ENCODE assay signal across 9 cellular contexts in genomic region chr5:41270423-41271251, GRCh38. TPM values are rescaled to one million over a fixed set of nuclear protein-coding genes. Genes with fewer than 3 reads are reported as not detected.
DNase-seq lines count a peak whose midpoint lies in the region; ATAC-seq, FAIRE-seq and TF ChIP-seq lines count a peak whose summit lies in the region.
"Had no signal": no experiment of that assay in that cellular context is flagged by ENCODE, and none has a peak within 500 bp of the region (broad histone marks: within the 10 kb centered on the region; RNA-seq: fewer than 3 reads in every experiment).

No MANE protein-coding gene starts in this region.

- no peak overlapping the region for H2AFZ ChIP-seq in K562 (ENCODE audit: low read depth, low read length)

- H3K4me3 ChIP-seq in A549 = no peak overlapping the region
- H3K4me3 ChIP-seq in K562 = no peak overlapping the region
- no peak overlapping the region for H3K4me3 ChIP-seq in testis

- no peaks in the 10 kb centered on the region for H3K9me3 ChIP-seq in A549
- no peaks in the 10 kb centered on the region for H3K9me3 ChIP-seq in K562 (replicated peaks; ENCODE audit: control insufficient read depth, insufficient read depth, low read depth, low read length)
- H3K9me3 ChIP-seq in testis = no peaks in the 10 kb centered on the region

- H4K20me1 ChIP-seq in K562 (replicated peaks; ENCODE audit: control insufficient read depth, insufficient read depth, low read length) = no peaks in the 10 kb centered on the region

- BruUV-seq in K562 (replicated peaks; lab: Mats Ljungman, UMichigan) = no TSS peak

- H3K36me3 ChIP-seq in K562 (ENCODE audit: control insufficient read depth, insufficient read depth, low read length) (no peaks in the 10 kb centered on the region), testis (ENCODE audit: low read depth, missing control alignments) (no peaks in the 10 kb centered on the region)

- CTCF ChIA-PET in A549 (lab: Yijun Ruan, JAX) = interaction anchor here (0.6 to 4.1 kb wide), 31 partner anchors 10 to 668 kb away, joined by 3 to 28 read pairs (median 3); no protein-coding TSS in a partner anchor
- CTCF ChIA-PET in K562 (lab: Yijun Ruan, JAX; ENCODE audit: low intra/inter-chr PET ratio) = interaction anchor here (1.2 kb wide), 1 partner anchor 574 kb away, joined by 4 read pairs; no protein-coding TSS in a partner anchor

- 42% methylated on average over 2 of the region's 2 CpGs for WGBS in A549 (ENCODE audit: missing lambda C conversion rate)
- WGBS in K562 (ENCODE audit: insufficient coverage, low coverage, missing lambda C conversion rate) = 3% methylated on average over 2 of the region's 2 CpGs
- 39 to 45% methylated on average over 2 of the region's 2 CpGs for WGBS in testis, 2 donors

- TF ChIP-seq EP300 in A549 (IDR thresholded peaks at IDR 0.05) (no peak), K562 (IDR thresholded peaks at IDR 0.05; ENCODE audit: low read length) (no peak)

- H3K9ac ChIP-seq in K562 (ENCODE audit: insufficient read depth in 1 of 2, low read depth in 2 of 2, low read length in 2 of 2) = no peak overlapping the region

- H3K9me1 ChIP-seq in K562 (ENCODE audit: control insufficient read depth, insufficient read depth, low read length) = no peaks in the 10 kb centered on the region

- H3K4me2 ChIP-seq in A549 = peak overlapping the region; percentile 26; the same call in 1 of the 3 replicates
- no peak overlapping the region for H3K4me2 ChIP-seq in K562 (ENCODE audit: insufficient read depth, low read length)

- peak; percentile 90 to 95 for ATAC-seq in A549
- peak; percentile 90 for ATAC-seq in HG02763 (IDR thresholded peaks at IDR 0.05; ENCODE audit: unreplicated experiment)
- ATAC-seq in K562 = peak; percentile 58; the same call in 1 of the 3 replicates

- TF ChIP-seq RAD21 in A549 (conservative IDR thresholded peaks at IDR 0.05 in 1 of 2, IDR thresholded peaks at IDR 0.05 in 1 of 2) = peak; percentile 92 to 94
- TF ChIP-seq RAD21 in K562 (CRISPR knock-in tag; conservative IDR thresholded peaks at IDR 0.05 in 1 of 2, IDR thresholded peaks at IDR 0.05 in 1 of 2) = peak; percentile 70 to 79

- H3K79me2 ChIP-seq in K562 (ENCODE audit: control insufficient read depth, insufficient read depth, low read length) = no peaks in the 10 kb centered on the region

- no peaks in the 10 kb centered on the region for H3K27me3 ChIP-seq in K562 (ENCODE audit: control insufficient read depth in 2 of 2, insufficient read depth in 2 of 2, low read length in 2 of 2)
- H3K27me3 ChIP-seq in testis = no peaks in the 10 kb centered on the region

- POLR2A ChIA-PET in A549 (lab: Yijun Ruan, JAX) (interaction anchor here (0.6 kb wide), 1 partner anchor 248 kb away, joined by 4 read pairs; no protein-coding TSS in a partner anchor), K562 (lab: Yijun Ruan, JAX) (interaction anchor here (0.6 to 0.7 kb wide), 3 partner anchors 90 to 941 kb away, joined by 3 read pairs; no protein-coding TSS in a partner anchor)

- no peak for TF ChIP-seq POLR2A in A549 (IDR thresholded peaks at IDR 0.05; ENCODE audit: low read length)
- no peak for TF ChIP-seq POLR2A in K562 (conservative IDR thresholded peaks at IDR 0.05)
- TF ChIP-seq POLR2A in testis (IDR thresholded peaks at IDR 0.05) = no peak

- FAIRE-seq in A549 (lab: Jason Lieb, UNC) (peak; percentile 70), K562 (lab: Jason Lieb, UNC) (peak; percentile 44)

- peak; percentile 85 for TF ChIP-seq CTCF in A549 (IDR thresholded peaks at IDR 0.05)
- TF ChIP-seq CTCF in GM13976 (IDR thresholded peaks at IDR 0.05; ENCODE audit: borderline replicate concordance, control extremely low read depth, extremely low read depth, insufficient read depth, missing control alignments) = peak; percentile 40
- TF ChIP-seq CTCF in K562 (IDR thresholded peaks at IDR 0.05 in 2 of 3, conservative IDR thresholded peaks at IDR 0.05 in 1 of 3; ENCODE audit: insufficient read depth in 2 of 3, low read depth in 1 of 3, low read length in 3 of 3) = peak in 2 of 3 experiments; percentile 43 to 44; a peak in 3 of 6 replicates
- TF ChIP-seq CTCF in testis (IDR thresholded peaks at IDR 0.05) = peak; percentile 72 to 82 (median 72)

- intact Hi-C loops in K562 (cut with micrococcal nuclease) = no loop called here
- intact Hi-C loops in testis (cut with DNase I; ENCODE audit: low total_unique reads) = no loop called here

- DNase-seq in A549 (ENCODE audit: low read depth in 1 of 2, low spot score in 1 of 2) (peak; percentile 12 to 66), GM13976 (ENCODE audit: low spot score) (no peak), NCI-H1694 treated with DMSO at 0.1 percent for 48 hours (lab: John Stamatoyannopoulos, UW) (peak; percentile 25), K562 (ENCODE audit: extremely low read depth in 1 of 4, low spot score in 3 of 4) (peak in 1 of 4 experiments; percentile 25), iPS-NIHi7 (ENCODE audit: extremely low spot score) (peak; percentile 40), testis (peak; percentile 66), NK-92 (lab: John Stamatoyannopoulos, UW; ENCODE audit: unreplicated experiment) (no peak)

- H3K27ac ChIP-seq in A549 (no peak overlapping the region), K562 (ENCODE audit: extremely low read depth, low read depth, low read length) (no peak overlapping the region), testis (no peak overlapping the region)
- H3K27ac ChIP-seq: epithelial cell of prostate had no signal

- no peaks in the 10 kb centered on the region for H3K4me1 ChIP-seq in A549
- no peaks in the 10 kb centered on the region for H3K4me1 ChIP-seq in K562 (replicated peaks in 1 of 2; ENCODE audit: control insufficient read depth in 2 of 2, insufficient read depth in 2 of 2, low read length in 2 of 2)
- no peaks in the 10 kb centered on the region for H3K4me1 ChIP-seq in testis

- in situ Hi-C loops in GM13976 (cut with MboI; ENCODE audit: low sequenced_read_pairs, unreplicated experiment) (no loop called here), K562 (cut with MboI) (no loop called here)

TF ChIP-seq in A549, 52 proteins besides CTCF, POLR2A, EP300 and RAD21:
- TF ChIP-seq SMC3 (IDR thresholded peaks at IDR 0.05) (peak; percentile 98), JUN (IDR thresholded peaks at IDR 0.05) (no peak)

TF ChIP-seq in K562, 482 proteins besides CTCF, POLR2A, EP300 and RAD21:
- TF ChIP-seq DEAF1 (CRISPR knock-in tag; IDR thresholded peaks at IDR 0.05) = 0 out of 2 replicates have a peak, but pooled peaks have one; percentile 19
- TF ChIP-seq TBP (optimal IDR thresholded peaks at IDR 0.05; ENCODE audit: low read depth, low read length) = no peak
- no peak for TF ChIP-seq SIN3A (IDR thresholded peaks at IDR 0.05; ENCODE audit: borderline replicate concordance in 2 of 2, control insufficient read depth in 1 of 2, low read depth in 2 of 2, low read length in 2 of 2)
TF ChIP-seq in K562: peak in this region for 1.

RNA-seq across cellular contexts. Expression of gene C6, which starts 57.3 kb away (rescaled TPM):
- polyA plus RNA-seq in A549 (2011; rRNA removed) (not detected in 2 replicates), A549 (2017; fragmentation: RNase III; extraction: RNeasy Plus Mini Kit Qiagen cat#74134 plus additional on column Dnase treatment) (not detected in 3 replicates), K562 (2011; rRNA removed) (not detected in 2 replicates), K562 (2014; fragmentation: Illumina TruSeq; extraction: Trizol) (not detected in 2 replicates), K562 (2014; fragmentation: Nextera tagmentation; extraction: Ambion mirVana) (not detected), K562 (2014; rRNA removed) (not detected in 2 replicates), testis (ENCODE audit: insufficient read depth, low read depth, low replicate concordance) (10.8 TPM)
- polyA plus RNA-seq in A549 (2012; cell fraction: cytosol; rRNA removed) = not detected in 2 replicates
- polyA plus RNA-seq in A549 (2012; cell fraction: nucleus; rRNA removed) = not detected in 2 replicates
- polyA minus RNA-seq in A549 (2011; rRNA and poly(A)+ RNA removed) = not detected in 2 replicates
- not detected in 2 replicates for total RNA-seq in K562 (2011; cell fraction: chromatin; rRNA removed; ENCODE audit: low replicate concordance)
- total RNA-seq in K562 (2011; cell fraction: nucleolus; rRNA removed) = not detected in 2 replicates
- not detected in 2 replicates for total RNA-seq in K562 (2011; cell fraction: nucleoplasm; rRNA removed)
- total RNA-seq in K562 (2014; rRNA removed) (not detected in 2 replicates), K562 (2014; rRNA removed; fragmentation: Illumina TruSeq; extraction: Trizol) (not detected in 2 replicates), K562 (2015; rRNA removed; fragmentation: Illumina TruSeq; extraction: Trizol) (not detected in 2 replicates), K562 (2021) (0.09 and 0.51 TPM in 2 replicates), testis (1 to 10 TPM; 9.4 to 9.9 TPM)
- not detected in 2 replicates for polyA plus RNA-seq in K562 (2011; cell fraction: cytosol; rRNA removed)
- not detected in 2 replicates for polyA plus RNA-seq in K562 (2011; cell fraction: nucleus; rRNA removed)
- not detected in 2 replicates for polyA plus RNA-seq in K562 (2012)
- not detected in 2 replicates for polyA minus RNA-seq in K562 (2011; rRNA and poly(A)+ RNA removed)
- not detected in 2 replicates for polyA minus RNA-seq in K562 (2011; cell fraction: cytosol; rRNA and poly(A)+ RNA removed)
- polyA minus RNA-seq in K562 (2011; cell fraction: nucleus; rRNA and poly(A)+ RNA removed) = not detected in 2 replicates

Comparison
In these comparisons a context has a peak if more than half of its experiments do, and no peak if none do; other contexts are left out.
1. DNase-seq: peak in A549 (2 of 2), NCI-H1694 treated with DMSO at 0.1 percent for 48 hours (single experiment), iPS-NIHi7 (single experiment) and testis (single experiment); none in GM13976 (single experiment) and NK-92 (single experiment).
2. RNA of gene C6, which starts 57.3 kb away (polyA plus RNA-seq): 10.8 TPM in testis (single experiment); not detected in A549 and not detected in K562; every median in the first group is over 10 times any median in the second.
3. Of the 35 proteins assayed by ChIP-seq in both K562 and A549: peak only in K562: none; only in A549: SMC3; in both: CTCF and RAD21; in neither: 32.
4. Peak in every context shown above with its lines, with median percentiles within 50 percentile points of each other: ATAC-seq and CTCF ChIP-seq.